8 cellular contexts compared by ENCODE assay signal in the genomic region with DNA sequence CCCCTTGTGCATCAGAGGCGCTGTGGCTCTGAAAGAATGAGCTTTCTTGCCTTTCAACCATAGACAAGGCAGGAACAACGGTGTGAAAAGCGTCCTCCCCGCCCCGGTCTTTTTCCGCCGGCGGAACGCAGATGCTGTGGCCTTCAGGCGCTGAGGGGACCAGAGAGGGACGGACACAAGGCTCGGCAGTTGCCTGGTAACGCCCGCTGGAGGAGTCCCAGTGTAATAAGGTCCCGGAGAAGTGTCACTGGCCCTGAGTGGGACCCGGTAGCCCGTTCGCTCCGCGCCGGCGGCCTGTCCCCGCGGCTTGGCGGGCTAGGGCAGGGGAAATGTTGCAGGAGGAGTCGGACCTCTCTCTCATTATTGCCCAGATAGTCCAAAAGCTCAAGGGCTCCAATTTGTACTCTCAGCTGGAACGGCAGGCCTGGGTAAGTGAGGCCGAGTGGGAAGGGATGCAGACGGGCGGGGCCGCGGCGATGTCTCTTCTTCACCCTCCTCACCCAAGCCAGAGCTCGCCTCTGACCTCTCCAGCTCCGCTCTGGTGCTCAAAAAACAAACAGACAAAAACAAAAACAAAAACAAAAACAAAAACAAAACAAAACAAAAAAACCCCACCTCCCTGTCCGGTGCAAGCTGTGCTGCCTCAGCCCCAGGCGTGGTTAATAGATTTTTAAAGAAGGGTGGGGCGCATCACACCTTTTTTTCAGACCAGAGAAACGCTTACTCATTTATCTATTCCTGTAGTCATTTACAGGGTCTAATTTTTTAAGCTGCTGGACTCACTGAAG. TPM values are rescaled to one million over a fixed set of nuclear protein-coding genes. Genes with fewer than 3 reads are reported as not detected.
A peak's percentile ranks its signal among the peaks of the same experiment; 100 is the strongest.
DNase-seq lines count a peak whose midpoint lies in the region; ATAC-seq and TF ChIP-seq lines count a peak whose summit lies in the region.

A gene with protein sequence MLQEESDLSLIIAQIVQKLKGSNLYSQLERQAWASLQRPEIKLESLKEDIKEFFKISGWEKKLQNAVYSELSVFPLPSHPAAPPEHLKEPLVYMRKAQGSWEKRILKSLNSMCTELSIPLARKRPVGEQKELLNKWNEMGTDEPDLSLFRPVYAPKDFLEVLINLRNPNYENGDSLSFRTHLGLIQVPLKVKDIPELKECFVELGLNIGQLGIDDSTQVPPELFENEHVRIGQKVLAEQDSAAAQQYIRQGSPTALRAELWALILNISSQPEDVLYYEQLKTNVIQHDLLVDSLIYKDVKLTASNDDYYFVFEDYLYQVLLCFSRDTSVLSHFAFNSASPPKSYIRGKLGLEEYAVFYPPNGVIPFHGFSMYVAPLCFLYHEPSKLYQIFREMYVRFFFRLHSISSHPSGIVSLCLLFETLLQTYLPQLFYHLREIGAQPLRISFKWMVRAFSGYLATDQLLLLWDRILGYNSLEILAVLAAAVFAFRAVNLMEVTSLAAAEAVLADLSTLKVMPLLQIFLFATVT (plus strand): TSS at position 220 of the 788 bp plus-strand sequence. CDS start 110 bp downstream, at position 330.

- in situ Hi-C loops in G401 (cut with HindIII; ENCODE audit: low sequenced_read_pairs) = no loop called here
- in situ Hi-C loops in HAP-1 (cut with MboI; ENCODE audit: low sequenced_read_pairs) = no loop called here

- H3K36me3 Mint-ChIP-seq in neural progenitor cell = peaks cover 4% of the 10 kb centered on the region

- peak within 1 kb of the TSS; percentile 34 for H3K9ac ChIP-seq in neural progenitor cell

- peak; percentile 22 for TF ChIP-seq CTCF in foreskin keratinocyte (conservative IDR thresholded peaks at IDR 0.05)
- TF ChIP-seq CTCF in neural progenitor cell (IDR thresholded peaks at IDR 0.05) = peak; percentile 16

- H3K36me3 ChIP-seq in HAP-1 (replicated peaks) (no peaks in the 10 kb centered on the region), MG63 (no peaks in the 10 kb centered on the region), neural progenitor cell (no peaks in the 10 kb centered on the region)

- DNase-seq in G401 (ENCODE audit: low spot score) (peak; percentile 94), HAP-1 (ENCODE audit: low spot score in 2 of 2) (peak; percentile 84 to 92), MG63 (peak; percentile 81), SHP77 (lab: John Stamatoyannopoulos, UW) (peak; percentile 70 to 71), activated gamma-delta T cell treated with Interleukin-2 at 50 U/mL for 16 hours (peak; percentile 85), foreskin keratinocyte (peak; percentile 83 to 90), neural progenitor cell (ENCODE audit: low spot score) (peak; percentile 94), stromal cell of bone marrow (ENCODE audit: low read depth) (peak; percentile 76)

- H3K9me3 ChIP-seq in HAP-1 = no peaks in the 10 kb centered on the region
- H3K9me3 ChIP-seq in MG63 = no peaks in the 10 kb centered on the region
- H3K9me3 ChIP-seq in neural progenitor cell (ENCODE audit: low read depth) = no peaks in the 10 kb centered on the region

- H3K27me3 ChIP-seq in HAP-1 (ENCODE audit: low read depth) = no peaks in the 10 kb centered on the region
- no peaks in the 10 kb centered on the region for H3K27me3 ChIP-seq in MG63
- H3K27me3 ChIP-seq in foreskin keratinocyte = no peaks in the 10 kb centered on the region
- no peaks in the 10 kb centered on the region for H3K27me3 ChIP-seq in neural progenitor cell

- H3F3A ChIP-seq in neural progenitor cell (ENCODE audit: low read depth) = no peaks in the 10 kb centered on the region

- H3K4me3 Mint-ChIP-seq in neural progenitor cell = peak within 1 kb of the TSS; percentile 97

- peak; percentile 95 for ATAC-seq in foreskin keratinocyte

- peaks cover 11% of the 10 kb centered on the region for H3K79me2 ChIP-seq in neural progenitor cell (ENCODE audit: low read depth)

- peaks cover 16% of the 10 kb centered on the region for H3K4me1 Mint-ChIP-seq in neural progenitor cell

- H3K27ac ChIP-seq in foreskin keratinocyte (peak within 1 kb of the TSS; percentile 41), neural progenitor cell (no peak within 1 kb of the TSS)

- peaks cover 2% of the 10 kb centered on the region for H3K27me3 Mint-ChIP-seq in neural progenitor cell (ENCODE audit: insufficient read depth, low read depth)

- H3K4me2 ChIP-seq in neural progenitor cell = peak within 1 kb of the TSS; percentile 87

- peak within 1 kb of the TSS; percentile 98 for H2AFZ ChIP-seq in neural progenitor cell (replicated peaks)

- peak within 1 kb of the TSS; percentile 87 for H3K4me3 ChIP-seq in HAP-1
- H3K4me3 ChIP-seq in MG63 = peak within 1 kb of the TSS; percentile 84
- peak within 1 kb of the TSS; percentile 74 for H3K4me3 ChIP-seq in neural progenitor cell

- H3K27ac Mint-ChIP-seq in neural progenitor cell = peak within 1 kb of the TSS; percentile 86

- peaks cover 4% of the 10 kb centered on the region for H3K9me3 Mint-ChIP-seq in neural progenitor cell

- H3K4me1 ChIP-seq in HAP-1 (peaks cover 10% of the 10 kb centered on the region; the same call in 1 of the 2 replicates), foreskin keratinocyte (peaks cover 11% of the 10 kb centered on the region), neural progenitor cell (peaks cover 5% of the 10 kb centered on the region)

- no peaks in the 10 kb centered on the region for H4K20me1 ChIP-seq in neural progenitor cell (ENCODE audit: low read depth)

RNA-seq across cellular contexts. Expression of the gene that starts here (rescaled TPM):
- total RNA-seq in G401 (2014; rRNA removed; shearing (Covaris generic)) = 7.6 and 12.9 TPM in 2 replicates
- 10.0 and 14.4 TPM in 2 replicates for total RNA-seq in MG63 (2014; rRNA removed; shearing (Covaris generic); ENCODE audit: low replicate concordance)
- total RNA-seq in foreskin keratinocyte (7.9 and 9.8 TPM in 2 replicates), neural progenitor cell (ENCODE audit: low replicate concordance) (16.8 and 30.7 TPM in 2 replicates)
- 3.7 and 4.1 TPM in 2 replicates for polyA plus RNA-seq in foreskin keratinocyte
